ENCODE assay signal across 1 cellular context in the genomic region with DNA sequence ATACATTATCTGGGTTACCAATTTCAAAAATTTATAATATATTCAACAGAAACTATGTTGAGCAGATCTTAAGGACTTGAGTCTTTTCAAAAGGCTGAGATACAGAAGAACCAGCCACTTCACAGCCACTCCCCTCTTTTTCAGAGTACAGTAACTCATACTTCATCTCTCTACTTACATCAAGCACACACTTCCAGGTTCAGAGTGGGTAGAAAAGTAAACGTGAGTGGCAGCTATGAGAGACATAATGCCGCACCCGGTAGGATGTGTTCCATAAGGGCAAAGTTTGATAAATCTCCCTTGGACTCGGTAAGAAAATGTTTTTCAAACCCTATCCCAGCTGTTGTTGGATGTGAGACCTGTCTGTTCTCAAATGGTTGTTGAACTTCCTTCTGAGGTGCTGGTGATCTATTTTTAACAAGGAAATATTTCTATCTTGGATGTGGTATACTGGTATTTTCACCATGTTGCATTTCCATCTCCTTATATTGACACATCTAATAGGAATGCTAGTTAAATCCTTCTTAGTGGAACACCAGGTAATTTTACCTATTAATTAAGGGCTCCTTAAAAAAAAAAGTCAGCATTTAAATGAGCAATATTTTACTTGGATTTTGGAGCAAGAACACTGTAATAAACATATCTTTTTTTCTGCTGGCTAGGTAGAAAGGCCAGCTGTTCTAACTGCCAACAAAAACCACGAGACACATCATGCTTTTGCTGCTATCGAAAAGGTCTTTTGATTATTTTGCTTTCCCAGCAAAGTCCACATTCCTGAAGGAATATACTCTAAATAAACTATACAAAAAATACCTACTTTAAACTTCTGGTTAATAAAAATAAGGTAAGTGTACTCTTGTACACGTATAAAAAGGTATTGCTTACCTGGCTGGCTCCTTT.
TF ChIP-seq lines count a peak whose summit lies in the region.

No MANE protein-coding gene starts in this region.

TF ChIP-seq in IMR-90, 13 proteins besides CTCF, POLR2A, EP300 and RAD21:
- no peak for TF ChIP-seq RFX5 (IDR thresholded peaks at IDR 0.05; ENCODE audit: low read depth, low read length)
- no peak for TF ChIP-seq BHLHE40 (IDR thresholded peaks at IDR 0.05; ENCODE audit: low read depth, low read length)
- peak; percentile 36; the same call in 1 of the 2 replicates for TF ChIP-seq MAFK (IDR thresholded peaks at IDR 0.05; ENCODE audit: low read depth, low read length)
- TF ChIP-seq FOS (IDR thresholded peaks at IDR 0.05; ENCODE audit: low read depth, low read length) = no peak
- TF ChIP-seq, protein P1, sequence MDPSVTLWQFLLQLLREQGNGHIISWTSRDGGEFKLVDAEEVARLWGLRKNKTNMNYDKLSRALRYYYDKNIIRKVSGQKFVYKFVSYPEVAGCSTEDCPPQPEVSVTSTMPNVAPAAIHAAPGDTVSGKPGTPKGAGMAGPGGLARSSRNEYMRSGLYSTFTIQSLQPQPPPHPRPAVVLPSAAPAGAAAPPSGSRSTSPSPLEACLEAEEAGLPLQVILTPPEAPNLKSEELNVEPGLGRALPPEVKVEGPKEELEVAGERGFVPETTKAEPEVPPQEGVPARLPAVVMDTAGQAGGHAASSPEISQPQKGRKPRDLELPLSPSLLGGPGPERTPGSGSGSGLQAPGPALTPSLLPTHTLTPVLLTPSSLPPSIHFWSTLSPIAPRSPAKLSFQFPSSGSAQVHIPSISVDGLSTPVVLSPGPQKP (IDR thresholded peaks at IDR 0.05; ENCODE audit: borderline replicate concordance, low read depth, low read length) = no peak
- 0 out of 2 replicates have a peak, but pooled peaks have one; percentile 15 for TF ChIP-seq MXI1 (IDR thresholded peaks at IDR 0.05; ENCODE audit: borderline replicate concordance, low read depth, low read length)
